1 cellular context compared by ENCODE assay signal in genomic region chr6:134347916-134348805, GRCh38.
TF ChIP-seq lines count a peak whose summit lies in the region.

No MANE protein-coding gene starts in this region.

TF ChIP-seq in HEK293, 187 proteins besides CTCF, POLR2A, EP300 and RAD21 (continued from another document and continues in another):
- TF ChIP-seq KLF17 (tag by site-specific recombination; IDR thresholded peaks at IDR 0.05) (no peak), ZNF132 (tag by site-specific recombination; IDR thresholded peaks at IDR 0.05; ENCODE audit: borderline replicate concordance) (no peak), ZNF529 (tag by site-specific recombination; IDR thresholded peaks at IDR 0.05; ENCODE audit: insufficient replicate concordance) (no peak), ZNF341 (tag by site-specific recombination; IDR thresholded peaks at IDR 0.05; ENCODE audit: low read depth) (no peak), ZNF19 (tag by site-specific recombination; IDR thresholded peaks at IDR 0.05; ENCODE audit: low read depth) (no peak), ZNF501 (tag by site-specific recombination; IDR thresholded peaks at IDR 0.05) (no peak), ZNF596 (tag by site-specific recombination; IDR thresholded peaks at IDR 0.05) (no peak), PRDM10 (tag by site-specific recombination; IDR thresholded peaks at IDR 0.05) (peak; percentile 51; the same call in 1 of the 2 replicates), ZFP69B (tag by site-specific recombination; IDR thresholded peaks at IDR 0.05) (0 out of 2 replicates have a peak, but pooled peaks have one; percentile 8), ZNF148 (tag by site-specific recombination; IDR thresholded peaks at IDR 0.05; ENCODE audit: borderline replicate concordance) (no peak), ZNF223 (tag by site-specific recombination; IDR thresholded peaks at IDR 0.05) (no peak), OSR2 (tag by site-specific recombination; IDR thresholded peaks at IDR 0.05) (no peak), ZNF311 (tag by site-specific recombination; IDR thresholded peaks at IDR 0.05; ENCODE audit: borderline replicate concordance) (no peak), FEZF1 (tag by site-specific recombination; IDR thresholded peaks at IDR 0.05) (no peak), PBX3 (CRISPR knock-in tag; IDR thresholded peaks at IDR 0.05) (no peak), ZSCAN23 (tag by site-specific recombination; IDR thresholded peaks at IDR 0.05) (no peak), SCRT1 (tag by site-specific recombination; IDR thresholded peaks at IDR 0.05; ENCODE audit: borderline replicate concordance) (no peak), ZNF292 (tag by site-specific recombination; IDR thresholded peaks at IDR 0.05; ENCODE audit: borderline replicate concordance, low read depth) (no peak), ZNF777 (tag by site-specific recombination; IDR thresholded peaks at IDR 0.05; ENCODE audit: borderline replicate concordance) (no peak), ZNF366 (tag by site-specific recombination; conservative IDR thresholded peaks at IDR 0.05) (peak; percentile 80), ZNF510 (tag by site-specific recombination; IDR thresholded peaks at IDR 0.05; ENCODE audit: insufficient replicate concordance) (no peak), ZNF391 (tag by site-specific recombination; IDR thresholded peaks at IDR 0.05; ENCODE audit: borderline replicate concordance, low read depth) (no peak), ZNF174 (tag by site-specific recombination; IDR thresholded peaks at IDR 0.05) (no peak), ZNF404 (tag by site-specific recombination; IDR thresholded peaks at IDR 0.05) (no peak), ZNF747 (tag by site-specific recombination; IDR thresholded peaks at IDR 0.05) (no peak), GLIS1 (tag by site-specific recombination; IDR thresholded peaks at IDR 0.05) (no peak), ZNF335 (tag by site-specific recombination; conservative IDR thresholded peaks at IDR 0.05) (no peak), ZNF785 (tag by site-specific recombination; IDR thresholded peaks at IDR 0.05) (no peak), ZFHX2 (tag by site-specific recombination; conservative IDR thresholded peaks at IDR 0.05) (no peak), ZNF580 (tag by site-specific recombination; IDR thresholded peaks at IDR 0.05) (no peak), ZNF221 (tag by site-specific recombination; IDR thresholded peaks at IDR 0.05; ENCODE audit: borderline replicate concordance) (no peak), ZBTB6 (tag by site-specific recombination; IDR thresholded peaks at IDR 0.05) (peak; percentile 72), ZBTB8A (tag by site-specific recombination; IDR thresholded peaks at IDR 0.05) (no peak), ZNF239 (tag by site-specific recombination; IDR thresholded peaks at IDR 0.05) (no peak), ZNF558 (tag by site-specific recombination; IDR thresholded peaks at IDR 0.05) (no peak), ZNF701 (tag by site-specific recombination; IDR thresholded peaks at IDR 0.05) (no peak), KLF7 (tag by site-specific recombination; IDR thresholded peaks at IDR 0.05; ENCODE audit: borderline replicate concordance) (no peak), ZNF792 (tag by site-specific recombination; IDR thresholded peaks at IDR 0.05) (no peak), ZNF18 (tag by site-specific recombination; IDR thresholded peaks at IDR 0.05) (no peak), WT1 (tag by site-specific recombination; IDR thresholded peaks at IDR 0.05) (no peak), ZBTB7A (tag by site-specific recombination; IDR thresholded peaks at IDR 0.05; ENCODE audit: low read depth) (no peak), ZNF2 (tag by site-specific recombination; IDR thresholded peaks at IDR 0.05) (no peak; the same call in 1 of the 2 replicates), OVOL3 (tag by site-specific recombination; IDR thresholded peaks at IDR 0.05) (no peak), ZNF175 (tag by site-specific recombination; IDR thresholded peaks at IDR 0.05) (no peak), ZNF423 (tag by site-specific recombination; IDR thresholded peaks at IDR 0.05) (no peak), PATZ1 (tag by site-specific recombination; IDR thresholded peaks at IDR 0.05) (no peak), ZNF157 (tag by site-specific recombination; IDR thresholded peaks at IDR 0.05) (no peak), ZNF10 (tag by site-specific recombination; IDR thresholded peaks at IDR 0.05) (peak; percentile 47; the same call in 1 of the 2 replicates), ZNF560 (tag by site-specific recombination; IDR thresholded peaks at IDR 0.05; ENCODE audit: borderline replicate concordance) (no peak), ZNF530 (tag by site-specific recombination; IDR thresholded peaks at IDR 0.05; ENCODE audit: low read depth) (peak; percentile 36; the same call in 1 of the 2 replicates), ZNF600 (tag by site-specific recombination; IDR thresholded peaks at IDR 0.05) (peak; percentile 63), ZNF768 (tag by site-specific recombination; IDR thresholded peaks at IDR 0.05) (no peak), ZNF624 (tag by site-specific recombination; IDR thresholded peaks at IDR 0.05) (no peak), ZBTB1 (tag by site-specific recombination; IDR thresholded peaks at IDR 0.05) (no peak), ZNF513 (tag by site-specific recombination; IDR thresholded peaks at IDR 0.05) (no peak), ZNF670 (tag by site-specific recombination; IDR thresholded peaks at IDR 0.05; ENCODE audit: low read depth) (no peak), ZNF24 (tag by site-specific recombination; IDR thresholded peaks at IDR 0.05) (no peak)
